In genomic region chr5:128060644-128061388, GRCh38 we compare ENCODE assay signal across 1 cellular context.
TF ChIP-seq lines count a peak whose summit lies in the region.

No MANE protein-coding gene starts in this region.

TF ChIP-seq in K562, 482 proteins besides CTCF, POLR2A, EP300 and RAD21 (continued from another document and continues in another):
- peak; percentile 53 for TF ChIP-seq TCF3 (CRISPR knock-in tag; IDR thresholded peaks at IDR 0.05)
- no peak for TF ChIP-seq ZNF778 (CRISPR knock-in tag; IDR thresholded peaks at IDR 0.05)
- TF ChIP-seq NFRKB (IDR thresholded peaks at IDR 0.05; ENCODE audit: low read depth): no peak
- TF ChIP-seq MED1 (CRISPR knock-in tag; IDR thresholded peaks at IDR 0.05; ENCODE audit: borderline replicate concordance): no peak
- no peak for TF ChIP-seq E2F4 (CRISPR knock-in tag; IDR thresholded peaks at IDR 0.05; ENCODE audit: low read depth)
- TF ChIP-seq NR0B1 (IDR thresholded peaks at IDR 0.05; ENCODE audit: partially characterized antibody): no peak
- peak; percentile 50; the same call in 1 of the 2 replicates for TF ChIP-seq TAL1 (IDR thresholded peaks at IDR 0.05)
- no peak for TF ChIP-seq JUND (IDR thresholded peaks at IDR 0.05; ENCODE audit: borderline replicate concordance, low read depth, low read length)
- no peak for TF ChIP-seq JUND (tag; IDR thresholded peaks at IDR 0.05; ENCODE audit: borderline replicate concordance, low read depth, low read length)
- no peak for TF ChIP-seq ZNF764 (CRISPR knock-in tag; IDR thresholded peaks at IDR 0.05; ENCODE audit: low read depth)
- TF ChIP-seq CHD1 (IDR thresholded peaks at IDR 0.05; ENCODE audit: low read length): no peak
- no peak for TF ChIP-seq E2F8 (IDR thresholded peaks at IDR 0.05; ENCODE audit: low read depth, partially characterized antibody)
- TF ChIP-seq HMG20B (CRISPR knock-in tag; IDR thresholded peaks at IDR 0.05): no peak
- TF ChIP-seq BRCA1 (IDR thresholded peaks at IDR 0.05): no peak
- TF ChIP-seq BRCA1 (CRISPR knock-in tag; IDR thresholded peaks at IDR 0.05): no peak
- TF ChIP-seq ZNF24 (IDR thresholded peaks at IDR 0.05): no peak
- TF ChIP-seq SPI1 (IDR thresholded peaks at IDR 0.05; ENCODE audit: borderline replicate concordance, low read depth, low read length): no peak
- no peak for TF ChIP-seq CGGBP1 (CRISPR knock-in tag; IDR thresholded peaks at IDR 0.05)
- TF ChIP-seq ZC3H8 (IDR thresholded peaks at IDR 0.05): no peak
- TF ChIP-seq ZNF280A (IDR thresholded peaks at IDR 0.05; ENCODE audit: low read depth, partially characterized antibody): no peak
- no peak for TF ChIP-seq PHF8 (IDR thresholded peaks at IDR 0.05; ENCODE audit: borderline replicate concordance, low read length)
- TF ChIP-seq ASH1L (IDR thresholded peaks at IDR 0.05; ENCODE audit: borderline replicate concordance, low read depth, partially characterized antibody): no peak
- TF ChIP-seq BRF1 (IDR thresholded peaks at IDR 0.05; ENCODE audit: borderline replicate concordance, extremely low read depth, insufficient read length): no peak
- no peak for TF ChIP-seq ERF (CRISPR knock-in tag; IDR thresholded peaks at IDR 0.05)
- TF ChIP-seq MXI1 (IDR thresholded peaks at IDR 0.05; ENCODE audit: low read depth, low read length): no peak
- no peak for TF ChIP-seq IRF9 (tag; IDR thresholded peaks at IDR 0.05)
- TF ChIP-seq ZNF436 (CRISPR knock-in tag; IDR thresholded peaks at IDR 0.05): no peak
- TF ChIP-seq NCOA2 (IDR thresholded peaks at IDR 0.05; ENCODE audit: partially characterized antibody in 2 of 2): no peak
- no peak for TF ChIP-seq MAX (CRISPR knock-in tag; IDR thresholded peaks at IDR 0.05)
- no peak for TF ChIP-seq ZNF445 (CRISPR knock-in tag; IDR thresholded peaks at IDR 0.05; ENCODE audit: low read depth)
- peak; percentile 69 for TF ChIP-seq MEIS2 (IDR thresholded peaks at IDR 0.05; ENCODE audit: partially characterized antibody)
- TF ChIP-seq ELF4 (CRISPR knock-in tag; IDR thresholded peaks at IDR 0.05): no peak
- TF ChIP-seq ARID1B (IDR thresholded peaks at IDR 0.05): peak; percentile 58
- no peak for TF ChIP-seq ZFP36 (IDR thresholded peaks at IDR 0.05; ENCODE audit: low read depth, low read length, partially characterized antibody)
- TF ChIP-seq HOMEZ (CRISPR knock-in tag; IDR thresholded peaks at IDR 0.05): no peak
- TF ChIP-seq SMARCC2 (IDR thresholded peaks at IDR 0.05; ENCODE audit: low read depth): no peak
- no peak for TF ChIP-seq USF2 (CRISPR knock-in tag; IDR thresholded peaks at IDR 0.05)
- no peak for TF ChIP-seq CTCFL (IDR thresholded peaks at IDR 0.05; ENCODE audit: borderline replicate concordance, insufficient read depth, low read depth, low read length, poor library complexity, severe bottlenecking)
- no peak for TF ChIP-seq MTF1 (CRISPR knock-in tag; IDR thresholded peaks at IDR 0.05; ENCODE audit: borderline replicate concordance)
- no peak for TF ChIP-seq ZBTB8A (IDR thresholded peaks at IDR 0.05; ENCODE audit: partially characterized antibody)
- TF ChIP-seq TEAD1 (CRISPR knock-in tag; IDR thresholded peaks at IDR 0.05): no peak
- no peak for TF ChIP-seq MCM5 (IDR thresholded peaks at IDR 0.05; ENCODE audit: low read depth)
- TF ChIP-seq GTF2B (IDR thresholded peaks at IDR 0.05; ENCODE audit: extremely low read depth, insufficient read length): no peak
- TF ChIP-seq HES1 (IDR thresholded peaks at IDR 0.05; ENCODE audit: low read depth): no peak
- no peak for TF ChIP-seq SMARCE1 (IDR thresholded peaks at IDR 0.05)
- no peak for TF ChIP-seq CHAMP1 (IDR thresholded peaks at IDR 0.05)
- no peak for TF ChIP-seq ZNF184 (CRISPR knock-in tag; IDR thresholded peaks at IDR 0.05)
- no peak for TF ChIP-seq TOE1 (IDR thresholded peaks at IDR 0.05; ENCODE audit: borderline replicate concordance)
- no peak for TF ChIP-seq TOE1 (CRISPR knock-in tag; IDR thresholded peaks at IDR 0.05; ENCODE audit: borderline replicate concordance, low read depth)
- TF ChIP-seq POU5F1 (IDR thresholded peaks at IDR 0.05; ENCODE audit: borderline replicate concordance, low read depth, low read length, partially characterized antibody): no peak
- no peak for TF ChIP-seq ZFP1 (CRISPR knock-in tag; IDR thresholded peaks at IDR 0.05)
- TF ChIP-seq ZNF124 (CRISPR knock-in tag; IDR thresholded peaks at IDR 0.05): no peak
